In genomic region chr14:24310387-24310665, GRCh38 we compare ENCODE assay signal across 1 cellular context.
TF ChIP-seq lines count a peak whose summit lies in the region.

No MANE protein-coding gene starts in this region.

TF ChIP-seq in GM12878, 131 proteins besides CTCF, POLR2A, EP300 and RAD21:
- TF ChIP-seq ZZZ3 (IDR thresholded peaks at IDR 0.05; ENCODE audit: control insufficient read depth, insufficient read length, low read depth): no peak
- TF ChIP-seq RUNX3 (IDR thresholded peaks at IDR 0.05; ENCODE audit: low read length): no peak
- no peak for TF ChIP-seq PBX3 (IDR thresholded peaks at IDR 0.05; ENCODE audit: insufficient replicate concordance, low read depth, low read length)
- no peak for TF ChIP-seq RAD51 (IDR thresholded peaks at IDR 0.05)
